Comparison of ENCODE assay signal across 8 cellular contexts in genomic region chr11:19723572-19724342, GRCh38. TPM values are rescaled to one million over a fixed set of nuclear protein-coding genes. Genes with fewer than 3 reads are reported as not detected.
DNase-seq lines count a peak whose midpoint lies in the region; ATAC-seq and FAIRE-seq lines count a peak whose summit lies in the region.

No MANE protein-coding gene starts in this region.

- ATAC-seq in left cardiac atrium (peak; percentile 39 to 64), sciatic nerve (no peak)

- intact Hi-C loops in left cardiac atrium (cut with DNase I) = no loop called here
- intact Hi-C loops in sciatic nerve (cut with DNase I) = loop anchor here (2.0 kb wide), 1 partner anchor 317 kb away; no protein-coding TSS in a partner anchor

- FAIRE-seq in frontal cortex (lab: Jason Lieb, UNC) = no peak

- DNase-seq in M059J (ENCODE audit: low read depth) = peak; percentile 92
- DNase-seq in activated gamma-delta T cell treated with Interleukin-2 at 50 U/mL for 16 hours = peak; percentile 52
- DNase-seq in left cardiac atrium = peak; percentile 29
- peak; percentile 23 to 33 for DNase-seq in stimulated activated CD8-positive, alpha-beta memory T cell treated with anti-CD3 and anti-CD28 coated beads, Interleukin-7, amount 100 ng/mL, for 4 hours (ENCODE audit: low read depth in 2 of 2)
- DNase-seq in NCI-H146 treated with DMSO at 0.1 percent for 48 hours (lab: John Stamatoyannopoulos, UW; ENCODE audit: unreplicated experiment) = no peak
- no peak for DNase-seq in germinal center (ENCODE audit: low spot score)
- DNase-seq in sciatic nerve (ENCODE audit: low spot score) = no peak
- no peak for DNase-seq in frontal cortex (ENCODE audit: low spot score in 2 of 2)

RNA-seq across cellular contexts. Expression of gene NAV2, which starts 11.1 kb away (rescaled TPM):
- total RNA-seq in M059J (2014; rRNA removed; shearing (Covaris generic)) = 6.4 and 15.6 TPM in 2 replicates
- 10 to 100 TPM; 12.3 to 15.3 TPM for total RNA-seq in left cardiac atrium
- 33.2 TPM for total RNA-seq in sciatic nerve
- 15.5 TPM for total RNA-seq in frontal cortex

Comparison
In these comparisons a context has a peak if more than half of its experiments do, and no peak if none do; other contexts are left out.
1. DNase-seq: peak in M059J (single experiment), activated gamma-delta T cell treated with Interleukin-2 at 50 U/mL for 16 hours (single experiment), left cardiac atrium (single experiment) and stimulated activated CD8-positive, alpha-beta memory T cell treated with anti-CD3 and anti-CD28 coated beads, Interleukin-7, amount 100 ng/mL, for 4 hours (2 of 2); none in NCI-H146 treated with DMSO at 0.1 percent for 48 hours (single experiment), germinal center (single experiment), sciatic nerve (single experiment) and frontal cortex (0 of 2).